In the genomic region with DNA sequence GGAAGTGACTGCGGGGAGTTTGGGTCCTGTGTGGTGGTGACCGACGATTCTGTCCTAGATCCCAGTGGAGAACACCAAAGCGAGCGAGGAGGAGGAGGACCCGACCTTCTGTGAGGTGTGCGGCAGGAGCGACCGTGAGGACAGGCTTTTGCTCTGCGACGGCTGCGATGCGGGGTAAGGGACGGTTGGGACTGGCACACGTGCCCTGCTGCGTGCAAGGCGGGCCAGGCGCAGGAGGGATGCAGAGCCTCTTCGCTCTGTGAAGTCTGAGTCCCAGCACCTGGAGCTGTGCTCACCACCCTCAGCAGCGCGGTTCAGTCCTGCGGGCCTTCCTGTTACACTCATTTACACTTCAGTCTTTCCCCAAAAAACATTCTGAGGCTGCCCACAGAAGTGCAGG, we compare ENCODE assay signal across 34 cellular contexts. TPM values are rescaled to one million over a fixed set of nuclear protein-coding genes. Genes with fewer than 3 reads are reported as not detected.
"Had no signal": no experiment of that assay in that cellular context is flagged by ENCODE, and none has a peak within 500 bp of the region (broad histone marks: within the 10 kb centered on the region; RNA-seq: fewer than 3 reads in every experiment).

No MANE protein-coding gene starts in this region.

- H3K4me1 Mint-ChIP-seq: nephron had no signal

- H3K9me3 Mint-ChIP-seq: activated naive CD4-positive, alpha-beta T cell treated with anti-CD3 and anti-CD28 coated beads, Interleukin-2, amount 10 ng/mL, durations not matched to agents 7 days and 5 days; activated naive CD8-positive, alpha-beta T cell treated with anti-CD3 and anti-CD28 coated beads, Interleukin-2, amount 10 ng/mL, durations not matched to agents 7 days and 5 days; effector memory CD8-positive, alpha-beta T cell; nephron; stimulated activated memory B cell treated with anti-CD40 and anti-IgM and Interleukin-4, amounts not matched to agents 10 μg/mL and 1 μg/mL and 100 μg/mL, for 72 hours; T-cell had no signal

- ATAC-seq: activated CD4-positive, alpha-beta T cell treated with anti-CD3 and anti-CD28 coated beads for 36 hours; effector memory CD8-positive, alpha-beta T cell; gastroesophageal sphincter; left cardiac atrium; left ventricle myocardium superior; stimulated activated memory B cell treated with anti-CD40 and anti-IgM and Interleukin-4, amounts not matched to agents 10 μg/mL and 1 μg/mL and 100 μg/mL, for 72 hours; T-cell had no signal

- H3K27me3 ChIP-seq: brain microvascular endothelial cell, gastroesophageal sphincter, ovary, sigmoid colon, tibial nerve had no signal

- H3K4me3 Mint-ChIP-seq: activated CD4-positive, alpha-beta T cell treated with anti-CD3 and anti-CD28 coated beads for 36 hours; activated naive CD4-positive, alpha-beta T cell treated with anti-CD3 and anti-CD28 coated beads, Interleukin-2, amount 10 ng/mL, durations not matched to agents 7 days and 5 days; activated naive CD8-positive, alpha-beta T cell treated with anti-CD3 and anti-CD28 coated beads, Interleukin-2, amount 10 ng/mL, durations not matched to agents 7 days and 5 days; effector memory CD8-positive, alpha-beta T cell; nephron; stimulated activated memory B cell treated with anti-CD40 and anti-IgM and Interleukin-4, amounts not matched to agents 10 μg/mL and 1 μg/mL and 100 μg/mL, for 72 hours; T-cell had no signal

- H3K36me3 ChIP-seq: ovary had no signal

- H3K27ac ChIP-seq: brain microvascular endothelial cell, coronary artery, gastroesophageal sphincter, ovary, prostate gland, sigmoid colon, tibial nerve had no signal

- H3K27ac Mint-ChIP-seq: activated CD4-positive, alpha-beta T cell treated with anti-CD3 and anti-CD28 coated beads for 36 hours; activated naive CD8-positive, alpha-beta T cell treated with anti-CD3 and anti-CD28 coated beads, Interleukin-2, amount 10 ng/mL, durations not matched to agents 7 days and 5 days; nephron; stimulated activated memory B cell treated with anti-CD40 and anti-IgM and Interleukin-4, amounts not matched to agents 10 μg/mL and 1 μg/mL and 100 μg/mL, for 72 hours; T-cell had no signal

- H3K27me3 Mint-ChIP-seq: activated CD4-positive, alpha-beta T cell treated with anti-CD3 and anti-CD28 coated beads for 36 hours; activated naive CD4-positive, alpha-beta T cell treated with anti-CD3 and anti-CD28 coated beads, Interleukin-2, amount 10 ng/mL, durations not matched to agents 7 days and 5 days; activated naive CD8-positive, alpha-beta T cell treated with anti-CD3 and anti-CD28 coated beads, Interleukin-2, amount 10 ng/mL, durations not matched to agents 7 days and 5 days; effector memory CD8-positive, alpha-beta T cell; stimulated activated memory B cell treated with anti-CD40 and anti-IgM and Interleukin-4, amounts not matched to agents 10 μg/mL and 1 μg/mL and 100 μg/mL, for 72 hours; T-cell had no signal

- H3K4me1 ChIP-seq: gastroesophageal sphincter, prostate gland, sigmoid colon, tibial nerve had no signal

- H3K4me3 ChIP-seq: coronary artery, gastroesophageal sphincter, ovary, prostate gland, sigmoid colon, tibial nerve had no signal

- DNase-seq: activated CD4-positive, alpha-beta T cell treated with anti-CD3 and anti-CD28 coated beads for 36 hours; activated CD4-positive, CD25-positive, alpha-beta regulatory T cell; activated CD8-positive, alpha-beta memory T cell treated with anti-CD3 and anti-CD28 coated beads for 24 hours; activated gamma-delta T cell; activated naive CD4-positive, alpha-beta T cell treated with anti-CD3 and anti-CD28 coated beads, Interleukin-2, amount 10 ng/mL, durations not matched to agents 7 days and 5 days; activated naive CD8-positive, alpha-beta T cell treated with anti-CD3 and anti-CD28 coated beads, Interleukin-2, amount 10 ng/mL, durations not matched to agents 7 days and 5 days; amniotic stem cell; brain microvascular endothelial cell; effector memory CD8-positive, alpha-beta T cell; hippocampal formation; left cardiac atrium; left ventricle myocardium superior; mammary epithelial cell; ovary; retina; sigmoid colon; small intestine; stimulated activated CD4-positive, alpha-beta T cell treated with anti-CD3 and anti-CD28 coated beads, Interleukin-4, amount 100 ng/mL, for 24 hours; T-cell had no signal

- FAIRE-seq: astrocyte, endothelial cell of umbilical vein, keratinocyte, small intestine, urothelium cell line had no signal

- H3K9me3 ChIP-seq: gastroesophageal sphincter, ovary, prostate gland, sigmoid colon, tibial nerve had no signal

RNA-seq across cellular contexts. Expression of a gene that starts 32.0 kb away (rescaled TPM):
- total RNA-seq: cerebellum had no signal

RNA-seq across cellular contexts. Expression of a gene that starts 32.3 kb away (rescaled TPM):
- total RNA-seq: activated CD4-positive, alpha-beta T cell treated with anti-CD3 and anti-CD28 coated beads for 36 hours; activated naive CD8-positive, alpha-beta T cell treated with anti-CD3 and anti-CD28 coated beads, Interleukin-2, amount 10 ng/mL, durations not matched to agents 7 days and 5 days; astrocyte; cardiac septum; endothelial cell of umbilical vein; fibroblast of lung; fibroblast of villous mesenchyme; gastroesophageal sphincter; left cardiac atrium; left ventricle myocardium superior; mammary epithelial cell; temporal lobe; tibial nerve had no signal
- polyA plus RNA-seq: endothelial cell of umbilical vein, fibroblast of lung, keratinocyte, mammary epithelial cell had no signal
